14 cellular contexts compared by ENCODE assay signal in genomic region chr4:147778942-147779341, GRCh38. TPM values are rescaled to one million over a fixed set of nuclear protein-coding genes. Genes with fewer than 3 reads are reported as not detected.
DNase-seq lines count a peak whose midpoint lies in the region; ATAC-seq and TF ChIP-seq lines count a peak whose summit lies in the region.
"Had no signal": no experiment of that assay in that cellular context is flagged by ENCODE, and none has a peak within 500 bp of the region (broad histone marks: within the 10 kb centered on the region; RNA-seq: fewer than 3 reads in every experiment).

No MANE protein-coding gene starts in this region.

- POLR2A ChIA-PET in T-cell (lab: Charles Lee) = no interaction called here

- H3K4me3 ChIP-seq in HL-60 (replicated peaks; ENCODE audit: insufficient read depth, low read length) = no peak overlapping the region
- H3K4me3 ChIP-seq: cardiac muscle cell had no signal

- H3K27ac ChIP-seq in HL-60 (replicated peaks) = 0 out of 2 replicates have a peak overlapping the region, but pooled peaks have one; percentile 3
- H3K27ac ChIP-seq: cardiac muscle cell, WERI-Rb-1 had no signal

- no peak for TF ChIP-seq CTCF in HL-60 (IDR thresholded peaks at IDR 0.05; ENCODE audit: insufficient read depth, low read length)

- CTCF ChIA-PET in T-cell (lab: Charles Lee) = interaction anchor here in 1 of 2 donors (0.6 kb wide), 1 partner anchor 197 kb away, joined by 3 read pairs; no protein-coding TSS in a partner anchor

- ATAC-seq in GM18508 (IDR thresholded peaks at IDR 0.05; ENCODE audit: insufficient read depth, unreplicated experiment) (peak; percentile 48), GM21367 (IDR thresholded peaks at IDR 0.05; ENCODE audit: unreplicated experiment) (peak; percentile 45), HG02973 (IDR thresholded peaks at IDR 0.05; ENCODE audit: unreplicated experiment) (peak; percentile 58), T-cell (replicated peaks in 1 of 4) (no peak)
- ATAC-seq: natural killer cell treated with Interleukin-12 subunit alpha and Interleukin-12 subunit beta and Interleukin-15 and Interleukin-18, amount 100 ng/mL, for 72 hours had no signal

- no peaks in the 10 kb centered on the region for H3K9me3 Mint-ChIP-seq in T-cell
- H3K9me3 Mint-ChIP-seq: natural killer cell treated with Interleukin-12 subunit alpha and Interleukin-12 subunit beta and Interleukin-15 and Interleukin-18, amount 100 ng/mL, for 72 hours had no signal

- no peaks in the 10 kb centered on the region for H3K27me3 Mint-ChIP-seq in T-cell
- H3K27me3 Mint-ChIP-seq: natural killer cell treated with Interleukin-12 subunit alpha and Interleukin-12 subunit beta and Interleukin-15 and Interleukin-18, amount 100 ng/mL, for 72 hours had no signal

- DNase-seq in HL-60 (ENCODE audit: low read depth in 1 of 2, low spot score in 1 of 2) = no peak
- DNase-seq in hippocampal formation (lab: John Stamatoyannopoulos, UW) = no peak
- DNase-seq in erythroblast (lab: John Stamatoyannopoulos, UW) = no peak
- no peak for DNase-seq in NCI-H2081 (lab: John Stamatoyannopoulos, UW)
- DNase-seq in T-cell = no peak
- DNase-seq: kidney glomerular epithelial cell; NCI-H2081 treated with DMSO at 0.1 percent for 48 hours; stimulated activated CD4-positive, alpha-beta T cell treated with anti-CD3 and anti-CD28 coated beads, Interleukin-12 subunit alpha, Interleukin-12 subunit beta, amount 100 ng/mL, for 4 hours; WERI-Rb-1 had no signal

- no peaks in the 10 kb centered on the region for H3K27me3 ChIP-seq in HL-60 (ENCODE audit: insufficient read depth, poor library complexity, severe bottlenecking)
- H3K27me3 ChIP-seq: cardiac muscle cell had no signal

- TF ChIP-seq POLR2A in erythroblast (IDR thresholded peaks at IDR 0.05; ENCODE audit: low read length) = no peak

- no peak overlapping the region for H3K4me3 Mint-ChIP-seq in T-cell
- H3K4me3 Mint-ChIP-seq: natural killer cell treated with Interleukin-12 subunit alpha and Interleukin-12 subunit beta and Interleukin-15 and Interleukin-18, amount 100 ng/mL, for 72 hours had no signal

- H3K4me1 Mint-ChIP-seq in T-cell = peaks cover 0 to 23% (median 8%) of the 10 kb centered on the region in 3 donors

- no peaks in the 10 kb centered on the region for H3K36me3 Mint-ChIP-seq in T-cell
- H3K36me3 Mint-ChIP-seq: natural killer cell treated with Interleukin-12 subunit alpha and Interleukin-12 subunit beta and Interleukin-15 and Interleukin-18, amount 100 ng/mL, for 72 hours had no signal

- H3K27ac Mint-ChIP-seq in T-cell = no peak overlapping the region
- H3K27ac Mint-ChIP-seq: natural killer cell treated with Interleukin-12 subunit alpha and Interleukin-12 subunit beta and Interleukin-15 and Interleukin-18, amount 100 ng/mL, for 72 hours had no signal

RNA-seq across cellular contexts. Expression of gene ARHGAP10, which starts 47.1 kb away (rescaled TPM):
- total RNA-seq in T-cell = 1 to 10 TPM; 6.2 to 7.7 (median 6.8) TPM

Comparison
In these comparisons a context has a peak if more than half of its experiments do, and no peak if none do; other contexts are left out.
1. ATAC-seq: peak in GM18508 (single experiment), GM21367 (single experiment) and HG02973 (single experiment); none in T-cell (0 of 4).